ENCODE assay signal across 8 cellular contexts in the genomic region with DNA sequence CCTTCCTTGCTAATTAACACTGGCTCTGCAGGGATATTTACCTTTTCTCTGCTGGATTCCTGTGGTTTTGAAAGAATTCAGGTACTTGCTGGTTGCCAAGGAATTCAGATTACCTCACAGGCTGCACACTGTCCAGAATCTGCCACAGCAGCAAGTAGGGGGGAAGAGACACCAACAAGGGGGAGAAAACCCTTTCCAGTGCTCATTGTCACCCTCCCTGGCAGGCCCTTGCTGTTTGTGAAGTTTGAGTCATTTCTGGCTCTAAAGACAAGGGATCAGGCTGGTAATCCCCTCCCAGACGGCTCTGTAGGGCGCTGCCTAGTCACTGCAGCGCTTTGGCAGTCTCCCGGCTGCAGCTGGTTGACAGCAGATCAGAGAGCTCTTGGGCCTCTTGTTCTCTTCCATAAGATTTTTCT. TPM values are rescaled to one million over a fixed set of nuclear protein-coding genes. Genes with fewer than 3 reads are reported as not detected.
DNase-seq lines count a peak whose midpoint lies in the region; ATAC-seq and TF ChIP-seq lines count a peak whose summit lies in the region.

No MANE protein-coding gene starts in this region.

- peak; percentile 55 for DNase-seq in DMS53 (lab: John Stamatoyannopoulos, UW)
- no peak for DNase-seq in DMS53 treated with DMSO at 0.1 percent for 48 hours (lab: John Stamatoyannopoulos, UW; ENCODE audit: unreplicated experiment)
- DNase-seq in NCI-H82 (lab: John Stamatoyannopoulos, UW) = peak; percentile 91
- peak; percentile 93 for DNase-seq in epithelial cell of proximal tubule (ENCODE audit: low read depth)
- DNase-seq in midbrain (lab: John Stamatoyannopoulos, UW) = peak; percentile 89
- DNase-seq in NCI-H345 treated with DMSO at 0.1 percent for 48 hours (lab: John Stamatoyannopoulos, UW; ENCODE audit: unreplicated experiment) = no peak
- no peak for DNase-seq in BE2C

- no peak for ATAC-seq in stimulated activated memory B cell treated with anti-CD40 and anti-IgM and Interleukin-4, amounts not matched to agents 10 μg/mL and 1 μg/mL and 100 μg/mL, for 72 hours

- no peak overlapping the region for H3K4me3 Mint-ChIP-seq in stimulated activated memory B cell treated with anti-CD40 and anti-IgM and Interleukin-4, amounts not matched to agents 10 μg/mL and 1 μg/mL and 100 μg/mL, for 72 hours

- H3K4me3 ChIP-seq in epithelial cell of proximal tubule (ENCODE audit: low read depth, low read length) (no peak overlapping the region), BE2C (ENCODE audit: low read depth, low read length) (no peak overlapping the region)

- H3K9me3 ChIP-seq in BE2C = no peaks in the 10 kb centered on the region

- no peaks in the 10 kb centered on the region for H3K27me3 ChIP-seq in BE2C

- H3K4me1 ChIP-seq in BE2C = no peaks in the 10 kb centered on the region

- TF ChIP-seq CTCF in epithelial cell of proximal tubule (conservative IDR thresholded peaks at IDR 0.05; ENCODE audit: low read depth, low read length) (no peak), BE2C (IDR thresholded peaks at IDR 0.05; ENCODE audit: low read depth, low read length) (no peak)

- peaks cover 5% of the 10 kb centered on the region for H3K36me3 ChIP-seq in BE2C

- H3K9me3 Mint-ChIP-seq in stimulated activated memory B cell treated with anti-CD40 and anti-IgM and Interleukin-4, amounts not matched to agents 10 μg/mL and 1 μg/mL and 100 μg/mL, for 72 hours = no peaks in the 10 kb centered on the region

- peaks cover 19% of the 10 kb centered on the region for H3K36me3 Mint-ChIP-seq in stimulated activated memory B cell treated with anti-CD40 and anti-IgM and Interleukin-4, amounts not matched to agents 10 μg/mL and 1 μg/mL and 100 μg/mL, for 72 hours

- no peaks in the 10 kb centered on the region for H3K4me1 Mint-ChIP-seq in stimulated activated memory B cell treated with anti-CD40 and anti-IgM and Interleukin-4, amounts not matched to agents 10 μg/mL and 1 μg/mL and 100 μg/mL, for 72 hours

- H3K27ac Mint-ChIP-seq in stimulated activated memory B cell treated with anti-CD40 and anti-IgM and Interleukin-4, amounts not matched to agents 10 μg/mL and 1 μg/mL and 100 μg/mL, for 72 hours = no peak overlapping the region

- no peaks in the 10 kb centered on the region for H3K27me3 Mint-ChIP-seq in stimulated activated memory B cell treated with anti-CD40 and anti-IgM and Interleukin-4, amounts not matched to agents 10 μg/mL and 1 μg/mL and 100 μg/mL, for 72 hours

RNA-seq across cellular contexts. Expression of a gene that starts 50.8 kb away (rescaled TPM):
- 20.4 and 39.6 TPM in 2 replicates for total RNA-seq in epithelial cell of proximal tubule
- 8.7 TPM for polyA plus RNA-seq in BE2C (2012; ENCODE audit: insufficient read depth, insufficient read length, low read depth)

RNA-seq across cellular contexts. Expression of a gene that starts 51.1 kb away (rescaled TPM):
- total RNA-seq in epithelial cell of proximal tubule = 14.6 and 18.2 TPM in 2 replicates
- polyA plus RNA-seq in BE2C (2012; ENCODE audit: insufficient read depth, insufficient read length, low read depth) = 15.1 TPM

Comparison
In these comparisons a context has a peak if more than half of its experiments do, and no peak if none do; other contexts are left out.
1. DNase-seq: peak in DMS53 (single experiment), NCI-H82 (single experiment), epithelial cell of proximal tubule (single experiment) and midbrain (single experiment); none in DMS53 treated with DMSO at 0.1 percent for 48 hours (single experiment), NCI-H345 treated with DMSO at 0.1 percent for 48 hours (single experiment) and BE2C (single experiment).